ENCODE assay signal across 20 cellular contexts in the genomic region with DNA sequence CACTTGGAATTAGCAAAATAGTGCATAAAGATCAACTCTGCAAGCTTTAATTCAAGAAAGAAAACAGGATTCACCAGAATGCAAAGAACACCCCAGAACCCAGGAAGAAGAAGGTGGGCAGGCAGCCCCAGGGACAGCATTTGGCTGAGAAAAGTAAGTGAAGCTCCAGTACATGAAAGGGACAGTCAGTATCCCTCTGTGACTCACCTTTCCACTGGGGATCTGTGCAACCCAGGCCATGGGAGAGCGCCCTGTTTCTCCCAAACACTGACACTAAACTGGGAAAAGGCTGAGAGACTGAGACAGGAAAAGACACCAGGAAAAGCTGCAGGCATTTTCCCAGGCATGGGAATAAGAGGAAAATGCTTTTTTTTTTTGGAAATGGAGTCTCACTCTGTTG. TPM values are rescaled to one million over a fixed set of nuclear protein-coding genes. Genes with fewer than 3 reads are reported as not detected.
A peak's percentile ranks its signal among the peaks of the same experiment; 100 is the strongest.
DNase-seq lines count a peak whose midpoint lies in the region; ATAC-seq and TF ChIP-seq lines count a peak whose summit lies in the region.
"Had no signal": no experiment of that assay in that cellular context is flagged by ENCODE, and none has a peak within 500 bp of the region (broad histone marks: within the 10 kb centered on the region; RNA-seq: fewer than 3 reads in every experiment).

No MANE protein-coding gene starts in this region.

- WGBS in mesendoderm (ENCODE audit: extremely low coverage, insufficient coverage, low lambda C conversion rate): no CpG with 5 or more reads among the region's 1 CpG
- 38 to 97% (median 40%) methylated on average over 1 of the region's 1 CpG for WGBS in ovary, 3 donors

- H3K36me3 ChIP-seq in mesendoderm (ENCODE audit: control insufficient read depth, insufficient read depth, low read length): no peaks in the 10 kb centered on the region
- no peaks in the 10 kb centered on the region for H3K36me3 ChIP-seq in ovary

- TF ChIP-seq CTCF in foreskin keratinocyte (conservative IDR thresholded peaks at IDR 0.05): no peak
- TF ChIP-seq CTCF in ovary (IDR thresholded peaks at IDR 0.05): no peak
- no peak for TF ChIP-seq CTCF in Calu3 (IDR thresholded peaks at IDR 0.05; ENCODE audit: unreplicated experiment)

- H3K23ac ChIP-seq in mesendoderm (ENCODE audit: low read length): no peak overlapping the region

- no peak for DNase-seq in activated naive CD4-positive, alpha-beta T cell treated with anti-CD3 and anti-CD28 coated beads, Interleukin-2, amount 10 ng/mL, durations not matched to agents 7 days and 5 days
- DNase-seq in M059J (ENCODE audit: low read depth): peak; percentile 17
- no peak for DNase-seq in foreskin keratinocyte
- no peak for DNase-seq in mesendoderm
- DNase-seq in ovary: no peak
- DNase-seq in Calu3: no peak
- DNase-seq: AML-193; CD4-positive, alpha-beta T cell; DMS79 treated with DMSO at 0.1 percent for 48 hours; GF-D8; GOT3; H7; HFFc6 had no signal

- H3K27me3 Mint-ChIP-seq in activated naive CD4-positive, alpha-beta T cell treated with anti-CD3 and anti-CD28 coated beads, Interleukin-2, amount 50 U/mL, for 24 hours: no peaks in the 10 kb centered on the region
- H3K27me3 Mint-ChIP-seq in activated naive CD4-positive, alpha-beta T cell treated with anti-CD3 and anti-CD28 coated beads, Interleukin-2, amount 10 ng/mL, durations not matched to agents 7 days and 5 days: no peaks in the 10 kb centered on the region
- H3K27me3 Mint-ChIP-seq in Calu3 (ENCODE audit: unreplicated experiment): no peaks in the 10 kb centered on the region
- H3K27me3 Mint-ChIP-seq: CD4-positive, alpha-beta T cell; IgD-negative memory B cell had no signal

- no peak overlapping the region for H3K4ac ChIP-seq in mesendoderm (ENCODE audit: low read depth, low read length)

- H3K4me3 ChIP-seq in mesendoderm (ENCODE audit: low read length) (no peak overlapping the region), ovary (no peak overlapping the region)
- H3K4me3 ChIP-seq: A549 had no signal

- no peak overlapping the region for H4K5ac ChIP-seq in mesendoderm (ENCODE audit: low read length)

- H2BK15ac ChIP-seq in mesendoderm (replicated peaks; ENCODE audit: low read depth): no peak overlapping the region

- H3K79me1 ChIP-seq in mesendoderm (ENCODE audit: low read length): peaks cover 11% of the 10 kb centered on the region

- no peak overlapping the region for H3K4me3 Mint-ChIP-seq in activated naive CD4-positive, alpha-beta T cell treated with anti-CD3 and anti-CD28 coated beads, Interleukin-2, amount 50 U/mL, for 24 hours
- H3K4me3 Mint-ChIP-seq in activated naive CD4-positive, alpha-beta T cell treated with anti-CD3 and anti-CD28 coated beads, Interleukin-2, amount 10 ng/mL, durations not matched to agents 7 days and 5 days: no peak overlapping the region
- no peak overlapping the region for H3K4me3 Mint-ChIP-seq in Calu3 (ENCODE audit: low read depth, unreplicated experiment)
- H3K4me3 Mint-ChIP-seq: CD4-positive, alpha-beta T cell; HFFc6; IgD-negative memory B cell had no signal

- H3K79me2 ChIP-seq in mesendoderm (ENCODE audit: control insufficient read depth, insufficient read depth, low read length): peaks cover 17% of the 10 kb centered on the region

- H3K9me3 Mint-ChIP-seq in activated naive CD4-positive, alpha-beta T cell treated with anti-CD3 and anti-CD28 coated beads, Interleukin-2, amount 50 U/mL, for 24 hours: peaks cover 10% of the 10 kb centered on the region
- H3K9me3 Mint-ChIP-seq in activated naive CD4-positive, alpha-beta T cell treated with anti-CD3 and anti-CD28 coated beads, Interleukin-2, amount 10 ng/mL, durations not matched to agents 7 days and 5 days: peaks cover 3% of the 10 kb centered on the region
- H3K9me3 Mint-ChIP-seq in Calu3 (ENCODE audit: low read depth, unreplicated experiment): no peaks in the 10 kb centered on the region
- H3K9me3 Mint-ChIP-seq: HFFc6, IgD-negative memory B cell had no signal

- peaks cover 14% of the 10 kb centered on the region for H3K36me3 Mint-ChIP-seq in activated naive CD4-positive, alpha-beta T cell treated with anti-CD3 and anti-CD28 coated beads, Interleukin-2, amount 50 U/mL, for 24 hours
- H3K36me3 Mint-ChIP-seq in activated naive CD4-positive, alpha-beta T cell treated with anti-CD3 and anti-CD28 coated beads, Interleukin-2, amount 10 ng/mL, durations not matched to agents 7 days and 5 days: peaks cover 20% of the 10 kb centered on the region
- no peaks in the 10 kb centered on the region for H3K36me3 Mint-ChIP-seq in Calu3 (ENCODE audit: insufficient read depth, unreplicated experiment)

- peak overlapping the region; percentile 20 for H3K27ac Mint-ChIP-seq in activated naive CD4-positive, alpha-beta T cell treated with anti-CD3 and anti-CD28 coated beads, Interleukin-2, amount 50 U/mL, for 24 hours
- no peak overlapping the region for H3K27ac Mint-ChIP-seq in activated naive CD4-positive, alpha-beta T cell treated with anti-CD3 and anti-CD28 coated beads, Interleukin-2, amount 10 ng/mL, durations not matched to agents 7 days and 5 days
- no peak overlapping the region for H3K27ac Mint-ChIP-seq in Calu3 (ENCODE audit: unreplicated experiment)
- H3K27ac Mint-ChIP-seq: CD4-positive, alpha-beta T cell; HFFc6; IgD-negative memory B cell had no signal

- H2BK120ac ChIP-seq in mesendoderm (ENCODE audit: low read depth, low read length): peak overlapping the region; percentile 28

- no peak overlapping the region for H3K9ac ChIP-seq in mesendoderm (ENCODE audit: low read length)

- no peak for TF ChIP-seq EP300 in ovary (IDR thresholded peaks at IDR 0.05)

- H3K4me1 ChIP-seq in foreskin keratinocyte (peaks cover 3% of the 10 kb centered on the region), mesendoderm (ENCODE audit: control insufficient read depth, low read depth, low read length) (peaks cover 1% of the 10 kb centered on the region), ovary (ENCODE audit: insufficient read depth) (peaks cover 4% of the 10 kb centered on the region)

- no peak for TF ChIP-seq POLR2A in ovary (IDR thresholded peaks at IDR 0.05)

- no TSS peak for BruUV-seq in Calu3 (replicated peaks; lab: Mats Ljungman, UMichigan)

- no peaks in the 10 kb centered on the region for H3K9me3 ChIP-seq in ovary

- H3K27me3 ChIP-seq in foreskin keratinocyte: no peaks in the 10 kb centered on the region
- H3K27me3 ChIP-seq in mesendoderm (ENCODE audit: insufficient read depth, low read length, poor library complexity): no peaks in the 10 kb centered on the region
- H3K27me3 ChIP-seq in ovary: no peaks in the 10 kb centered on the region

- no peak overlapping the region for H4K8ac ChIP-seq in mesendoderm (ENCODE audit: low read depth, low read length)

- H3K56ac ChIP-seq in mesendoderm (ENCODE audit: low read length): no peak overlapping the region

- no peak overlapping the region for H3K18ac ChIP-seq in mesendoderm (ENCODE audit: low read length)

- H3K4me2 ChIP-seq in mesendoderm (ENCODE audit: low read length): no peak overlapping the region
- H3K4me2 ChIP-seq: A549 had no signal

- no peak overlapping the region for H2BK5ac ChIP-seq in mesendoderm (ENCODE audit: low read length)

- ATAC-seq in foreskin keratinocyte (peak; percentile 51), GM19023 (IDR thresholded peaks at IDR 0.05; ENCODE audit: unreplicated experiment) (no peak)
- ATAC-seq: HCT116 had no signal

- no peak overlapping the region for H2AK5ac ChIP-seq in mesendoderm (ENCODE audit: low read length)

- H3K27ac ChIP-seq in foreskin keratinocyte (no peak overlapping the region), mesendoderm (ENCODE audit: low read depth, low read length) (no peak overlapping the region), ovary (no peak overlapping the region)
- H3K27ac ChIP-seq: 22Rv1, A549, C4-2B had no signal

- peaks cover 41% of the 10 kb centered on the region for H3K4me1 Mint-ChIP-seq in activated naive CD4-positive, alpha-beta T cell treated with anti-CD3 and anti-CD28 coated beads, Interleukin-2, amount 50 U/mL, for 24 hours
- no peaks in the 10 kb centered on the region for H3K4me1 Mint-ChIP-seq in activated naive CD4-positive, alpha-beta T cell treated with anti-CD3 and anti-CD28 coated beads, Interleukin-2, amount 10 ng/mL, durations not matched to agents 7 days and 5 days
- H3K4me1 Mint-ChIP-seq in Calu3 (ENCODE audit: low read depth, unreplicated experiment): peaks cover 24% of the 10 kb centered on the region

- CTCF ChIA-PET in activated naive CD4-positive, alpha-beta T cell treated with anti-CD3 and anti-CD28 coated beads, Interleukin-2, amount 10 ng/mL, durations not matched to agents 7 days and 5 days (lab: Charles Lee): no interaction called here
- CTCF ChIA-PET in Calu3 (lab: Charles Lee): interaction anchor here (0.8 kb wide), 1 partner anchor 1007 kb away, joined by 3 read pairs; no protein-coding TSS in a partner anchor

- intact Hi-C loops in ovary (cut with DNase I) (no loop called here), Calu3 (cut with micrococcal nuclease; ENCODE audit: unreplicated experiment) (no loop called here)

RNA-seq across cellular contexts. Expression of gene SNX13, which starts 28.2 kb away (rescaled TPM):
- 18.5 and 36.1 TPM in 2 replicates for total RNA-seq in M059J (2014; rRNA removed; shearing (Covaris generic))
- total RNA-seq in foreskin keratinocyte (19.6 and 20.3 TPM in 2 replicates), ovary (10 to 100 TPM; 35.8 to 51.1 (median 46.9) TPM), Calu3 (2022) (69.3 and 71.9 TPM in 2 replicates)
- polyA plus RNA-seq in foreskin keratinocyte (4.7 and 5.4 TPM in 2 replicates), ovary (10 to 100 TPM; 12.1 to 16.0 TPM)
- polyA plus RNA-seq in mesendoderm (2013, experiment 1 of 2): 13.5 TPM
- 12.9 TPM for polyA plus RNA-seq in mesendoderm (2013, experiment 2 of 2)
